Comparison of ENCODE assay signal across 16 cellular contexts in genomic region chr9:126549246-126550006, GRCh38.
"Had no signal": no experiment of that assay in that cellular context is flagged by ENCODE, and none has a peak within 500 bp of the region (broad histone marks: within the 10 kb centered on the region; RNA-seq: fewer than 3 reads in every experiment).

No MANE protein-coding gene starts in this region.

- H3K4me1 ChIP-seq: uterus had no signal

- H3K9me3 Mint-ChIP-seq: activated T-helper 17 cell treated with anti-CD3 and anti-CD28 coated beads, Interleukin-2, amount 50 U/mL, for 72 hours; effector memory CD8-positive, alpha-beta T cell; stimulated activated effector memory CD8-positive, alpha-beta T cell treated with anti-CD3 and anti-CD28 coated beads, Interleukin-12 subunit alpha, Interleukin-12 subunit beta, amount 100 ng/mL, for 72 hours had no signal

- H3K27ac ChIP-seq: heart right ventricle, uterus had no signal

- DNase-seq: activated CD4-positive, alpha-beta T cell treated with anti-CD3 and anti-CD28 coated beads for 1 hour; activated CD4-positive, alpha-beta T cell treated with anti-CD3 and anti-CD28 coated beads, Interleukin-2, amount 50 U/mL, for 4 hours; activated naive CD4-positive, alpha-beta T cell treated with Interleukin-2 at 50 U/mL for 16 hours; activated T-cell treated with anti-CD3 and anti-CD28 coated beads for 4 hours; dermis blood vessel endothelial cell; effector memory CD8-positive, alpha-beta T cell; heart right ventricle; mammary epithelial cell; T-helper 9 cell; uterus had no signal

- H3K36me3 ChIP-seq: heart right ventricle, uterus had no signal

- H3K9me3 ChIP-seq: heart right ventricle, uterus had no signal

- ATAC-seq: activated T-helper 17 cell treated with anti-CD3 and anti-CD28 coated beads, Interleukin-2, amount 50 U/mL, for 72 hours; effector memory CD8-positive, alpha-beta T cell; heart right ventricle; stimulated activated effector memory CD8-positive, alpha-beta T cell treated with anti-CD3 and anti-CD28 coated beads, Interleukin-12 subunit alpha, Interleukin-12 subunit beta, amount 100 ng/mL, for 72 hours had no signal

- H3K36me3 Mint-ChIP-seq: stimulated activated effector memory CD8-positive, alpha-beta T cell treated with anti-CD3 and anti-CD28 coated beads, Interleukin-12 subunit alpha, Interleukin-12 subunit beta, amount 100 ng/mL, for 72 hours had no signal

- FAIRE-seq: astrocyte, bronchial epithelial cell, frontal cortex, islet of Langerhans had no signal

- H3K4me3 ChIP-seq: heart right ventricle, uterus had no signal

- H3K27me3 ChIP-seq: heart right ventricle, uterus had no signal

- H3K27me3 Mint-ChIP-seq: effector memory CD8-positive, alpha-beta T cell had no signal

- H3K4me3 Mint-ChIP-seq: activated T-helper 17 cell treated with anti-CD3 and anti-CD28 coated beads, Interleukin-2, amount 50 U/mL, for 72 hours; effector memory CD8-positive, alpha-beta T cell; stimulated activated effector memory CD8-positive, alpha-beta T cell treated with anti-CD3 and anti-CD28 coated beads, Interleukin-12 subunit alpha, Interleukin-12 subunit beta, amount 100 ng/mL, for 72 hours had no signal

- H3K4me1 Mint-ChIP-seq: activated T-helper 17 cell treated with anti-CD3 and anti-CD28 coated beads, Interleukin-2, amount 50 U/mL, for 72 hours had no signal

- H3K27ac Mint-ChIP-seq: activated T-helper 17 cell treated with anti-CD3 and anti-CD28 coated beads, Interleukin-2, amount 50 U/mL, for 72 hours; effector memory CD8-positive, alpha-beta T cell; stimulated activated effector memory CD8-positive, alpha-beta T cell treated with anti-CD3 and anti-CD28 coated beads, Interleukin-12 subunit alpha, Interleukin-12 subunit beta, amount 100 ng/mL, for 72 hours had no signal
